In genomic region chr5:100731768-100732167, GRCh38 we compare ENCODE assay signal across 1 cellular context.
TF ChIP-seq lines count a peak whose summit lies in the region.

No MANE protein-coding gene starts in this region.

TF ChIP-seq in GM12878, 131 proteins besides CTCF, POLR2A, EP300 and RAD21 (continued from another document):
- TF ChIP-seq PBX3 (IDR thresholded peaks at IDR 0.05; ENCODE audit: insufficient replicate concordance, low read depth, low read length) (no peak), ZBTB33 (IDR thresholded peaks at IDR 0.05) (no peak), E2F8 (IDR thresholded peaks at IDR 0.05; ENCODE audit: low read depth, partially characterized antibody) (no peak), NFXL1 (IDR thresholded peaks at IDR 0.05; ENCODE audit: borderline replicate concordance) (no peak), ATF2 (IDR thresholded peaks at IDR 0.05; ENCODE audit: low read length) (0 out of 2 replicates have a peak, but pooled peaks have one; percentile 27), SRF (IDR thresholded peaks at IDR 0.05; ENCODE audit: low read depth in 2 of 2, low read length in 2 of 2) (no peak), BCL3 (IDR thresholded peaks at IDR 0.05; ENCODE audit: borderline replicate concordance, insufficient read depth, low read depth, low read length, poor library complexity, severe bottlenecking) (no peak), TAF1 (IDR thresholded peaks at IDR 0.05; ENCODE audit: borderline replicate concordance, low read depth, low read length) (peak; percentile 53; the same call in 1 of the 2 replicates), IRF5 (IDR thresholded peaks at IDR 0.05; ENCODE audit: borderline replicate concordance) (no peak), MAX (IDR thresholded peaks at IDR 0.05; ENCODE audit: low read depth, low read length) (no peak), HDAC2 (IDR thresholded peaks at IDR 0.05) (no peak), RAD51 (IDR thresholded peaks at IDR 0.05) (no peak), JUNB (IDR thresholded peaks at IDR 0.05) (no peak), CBX5 (IDR thresholded peaks at IDR 0.05; ENCODE audit: low read depth) (peak; percentile 69; the same call in 1 of the 2 replicates), NR2C2 (IDR thresholded peaks at IDR 0.05; ENCODE audit: borderline replicate concordance, control insufficient read depth, insufficient read length, low read depth) (no peak), ETV6 (conservative IDR thresholded peaks at IDR 0.05 in 1 of 2, IDR thresholded peaks at IDR 0.05 in 1 of 2; ENCODE audit: borderline replicate concordance in 1 of 2, low read depth in 1 of 2) (no peak), RELB (IDR thresholded peaks at IDR 0.05; ENCODE audit: low read depth) (no peak), SUPT20H (IDR thresholded peaks at IDR 0.05; ENCODE audit: borderline replicate concordance, control insufficient read depth, low read depth, low read length) (no peak), WRNIP1 (IDR thresholded peaks at IDR 0.05; ENCODE audit: borderline replicate concordance, low read depth, low read length) (no peak), KLF5 (IDR thresholded peaks at IDR 0.05; ENCODE audit: partially characterized antibody) (no peak), NKRF (conservative IDR thresholded peaks at IDR 0.05) (no peak), GABPA (IDR thresholded peaks at IDR 0.05; ENCODE audit: low read depth) (peak; percentile 31; the same call in 1 of the 2 replicates), TCF3 (IDR thresholded peaks at IDR 0.05; ENCODE audit: borderline replicate concordance, insufficient read depth, low read depth, low read length) (no peak), RBBP5 (conservative IDR thresholded peaks at IDR 0.05) (no peak), RUNX3 (IDR thresholded peaks at IDR 0.05; ENCODE audit: low read length) (peak; percentile 94), BRCA1 (IDR thresholded peaks at IDR 0.05; ENCODE audit: low read depth, low read length) (no peak), CHD1 (IDR thresholded peaks at IDR 0.05; ENCODE audit: low read depth, low read length) (no peak)
